In genomic region chr17:50270430-50271172, GRCh38 we compare ENCODE assay signal across 8 cellular contexts. TPM values are rescaled to one million over a fixed set of nuclear protein-coding genes. Genes with fewer than 3 reads are reported as not detected.
DNase-seq lines count a peak whose midpoint lies in the region; ATAC-seq and TF ChIP-seq lines count a peak whose summit lies in the region.

No MANE protein-coding gene starts in this region.

- H3K9me3 ChIP-seq in mesodermal cell (ENCODE audit: control insufficient read depth, low read length) (no peaks in the 10 kb centered on the region), MG63 (no peaks in the 10 kb centered on the region)

- DNase-seq in A172 (ENCODE audit: low spot score) (peak; percentile 79), HuH-7 (ENCODE audit: low spot score) (peak; percentile 3), endothelial cell (ENCODE audit: low spot score) (no peak), amniotic stem cell (lab: John Stamatoyannopoulos, UW) (no peak), NCI-H69 (lab: John Stamatoyannopoulos, UW) (no peak), MG63 (no peak)

- TF ChIP-seq CTCF in endothelial cell (IDR thresholded peaks at IDR 0.05; ENCODE audit: unreplicated experiment): peak; percentile 28

- H3K4me3 ChIP-seq in mesodermal cell (ENCODE audit: extremely low read depth, insufficient read depth, low read length, poor library complexity, severe bottlenecking) (no peak overlapping the region), MG63 (no peak overlapping the region)

- peaks cover 12% of the 10 kb centered on the region for H3K27me3 Mint-ChIP-seq in endothelial cell (ENCODE audit: unreplicated experiment)

- ATAC-seq in GM21723 (IDR thresholded peaks at IDR 0.05; ENCODE audit: unreplicated experiment): no peak

- peaks cover 4% of the 10 kb centered on the region for H3K36me3 Mint-ChIP-seq in endothelial cell (ENCODE audit: low read depth, unreplicated experiment)

- H3K27ac ChIP-seq in mesodermal cell (ENCODE audit: low read depth, low read length, severe bottlenecking): peak overlapping the region; percentile 66

- H3K4me1 Mint-ChIP-seq in endothelial cell (ENCODE audit: unreplicated experiment): peaks cover 20% of the 10 kb centered on the region

- H3K27ac Mint-ChIP-seq in endothelial cell (ENCODE audit: unreplicated experiment): no peak overlapping the region

- no peaks in the 10 kb centered on the region for H3K36me3 ChIP-seq in mesodermal cell (ENCODE audit: control insufficient read depth, insufficient read depth, low read length)
- no peaks in the 10 kb centered on the region for H3K36me3 ChIP-seq in MG63

- H3K4me3 Mint-ChIP-seq in endothelial cell (ENCODE audit: unreplicated experiment): no peak overlapping the region

- 55 to 66% methylated on average over 16 to 18 of the region's 19 CpGs for WGBS in mesodermal cell (ENCODE audit: insufficient coverage in 2 of 2), 2 experiments

- peaks cover 71% of the 10 kb centered on the region for H3K4me1 ChIP-seq in mesodermal cell (ENCODE audit: control insufficient read depth, insufficient read depth, low read length, poor library complexity, severe bottlenecking)

- no peaks in the 10 kb centered on the region for H3K9me3 Mint-ChIP-seq in endothelial cell (ENCODE audit: unreplicated experiment)

- no peaks in the 10 kb centered on the region for H3K27me3 ChIP-seq in MG63

RNA-seq across cellular contexts. Expression of gene TMEM92, which starts 3.7 kb away (rescaled TPM):
- 5.2 and 6.6 TPM in 2 replicates for total RNA-seq in A172 (2014; rRNA removed; shearing (Covaris generic))
- total RNA-seq in endothelial cell (ENCODE audit: unreplicated experiment): 28.1 TPM
- 10.9 TPM for polyA plus RNA-seq in mesodermal cell (2013, experiment 1 of 2)
- 6.7 TPM for polyA plus RNA-seq in mesodermal cell (2013, experiment 2 of 2)
- not detected in 2 replicates for total RNA-seq in MG63 (2014; rRNA removed; shearing (Covaris generic); ENCODE audit: low replicate concordance)

Comparison
In these comparisons a context has a peak if more than half of its experiments do, and no peak if none do; other contexts are left out.
1. DNase-seq: peak in A172 (single experiment) and HuH-7 (single experiment); none in endothelial cell (single experiment), amniotic stem cell (single experiment), NCI-H69 (single experiment) and MG63 (single experiment).